1 cellular context compared by ENCODE assay signal in the genomic region with DNA sequence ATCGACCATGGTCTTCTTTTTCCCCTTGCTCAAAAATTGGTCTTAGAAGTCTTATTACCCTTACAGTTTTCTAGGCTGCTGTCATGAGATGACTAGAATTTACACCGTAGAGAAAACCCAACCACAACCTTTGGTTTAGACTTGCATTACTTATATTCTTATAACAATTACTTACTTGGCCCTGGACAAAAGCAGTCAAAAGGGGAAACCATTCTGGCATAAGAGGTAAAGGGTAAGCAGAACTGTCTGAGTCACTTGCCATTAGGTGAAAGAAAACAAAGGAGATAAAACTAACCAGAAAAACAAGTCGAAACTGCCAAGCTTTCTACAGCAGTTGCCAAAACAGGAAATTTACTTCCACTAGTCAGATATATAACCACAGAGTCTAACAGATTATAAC.
A peak's percentile ranks its signal among the peaks of the same experiment; 100 is the strongest.
TF ChIP-seq lines count a peak whose summit lies in the region.

No MANE protein-coding gene starts in this region.

TF ChIP-seq in HepG2, 621 proteins besides CTCF, POLR2A, EP300 and RAD21 (continued from another document):
- TF ChIP-seq, protein P1, sequence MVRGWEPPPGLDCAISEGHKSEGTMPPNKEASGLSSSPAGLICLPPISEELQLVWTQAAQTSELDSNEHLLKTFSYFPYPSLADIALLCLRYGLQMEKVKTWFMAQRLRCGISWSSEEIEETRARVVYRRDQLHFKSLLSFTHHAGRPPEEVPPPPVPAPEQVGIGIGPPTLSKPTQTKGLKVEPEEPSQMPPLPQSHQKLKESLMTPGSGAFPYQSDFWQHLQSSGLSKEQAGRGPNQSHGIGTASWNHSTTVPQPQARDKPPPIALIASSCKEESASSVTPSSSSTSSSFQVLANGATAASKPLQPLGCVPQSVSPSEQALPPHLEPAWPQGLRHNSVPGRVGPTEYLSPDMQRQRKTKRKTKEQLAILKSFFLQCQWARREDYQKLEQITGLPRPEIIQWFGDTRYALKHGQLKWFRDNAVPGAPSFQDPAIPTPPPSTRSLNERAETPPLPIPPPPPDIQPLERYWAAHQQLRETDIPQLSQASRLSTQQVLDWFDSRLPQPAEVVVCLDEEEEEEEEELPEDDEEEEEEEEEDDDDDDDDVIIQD (CRISPR knock-in tag; IDR thresholded peaks at IDR 0.05; ENCODE audit: low read depth), result peak; percentile 16; the same call in 1 of the 2 replicates
